In the genomic region with DNA sequence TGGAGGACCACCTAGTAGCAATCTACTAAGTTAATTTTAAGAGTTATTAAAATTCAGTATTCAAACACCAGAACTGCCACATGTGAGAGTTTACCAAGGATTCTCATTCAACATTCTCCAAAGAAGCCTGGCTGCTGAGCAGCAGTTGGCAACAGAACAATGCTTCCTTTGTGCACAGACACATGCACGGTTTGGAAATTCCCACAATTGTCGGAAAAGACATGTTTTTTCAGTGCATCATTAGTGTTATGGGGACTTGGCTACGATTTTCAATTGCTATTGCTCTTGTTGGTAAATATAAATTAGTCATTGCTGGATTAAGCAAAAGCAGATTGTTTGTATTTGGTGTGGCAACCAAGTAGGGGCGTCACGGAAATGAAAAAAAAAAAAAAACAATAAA, we compare ENCODE assay signal across 1 cellular context.
TF ChIP-seq lines count a peak whose summit lies in the region.

No MANE protein-coding gene starts in this region.

TF ChIP-seq in HepG2, 621 proteins besides CTCF, POLR2A, EP300 and RAD21:
- TF ChIP-seq, protein P1, sequence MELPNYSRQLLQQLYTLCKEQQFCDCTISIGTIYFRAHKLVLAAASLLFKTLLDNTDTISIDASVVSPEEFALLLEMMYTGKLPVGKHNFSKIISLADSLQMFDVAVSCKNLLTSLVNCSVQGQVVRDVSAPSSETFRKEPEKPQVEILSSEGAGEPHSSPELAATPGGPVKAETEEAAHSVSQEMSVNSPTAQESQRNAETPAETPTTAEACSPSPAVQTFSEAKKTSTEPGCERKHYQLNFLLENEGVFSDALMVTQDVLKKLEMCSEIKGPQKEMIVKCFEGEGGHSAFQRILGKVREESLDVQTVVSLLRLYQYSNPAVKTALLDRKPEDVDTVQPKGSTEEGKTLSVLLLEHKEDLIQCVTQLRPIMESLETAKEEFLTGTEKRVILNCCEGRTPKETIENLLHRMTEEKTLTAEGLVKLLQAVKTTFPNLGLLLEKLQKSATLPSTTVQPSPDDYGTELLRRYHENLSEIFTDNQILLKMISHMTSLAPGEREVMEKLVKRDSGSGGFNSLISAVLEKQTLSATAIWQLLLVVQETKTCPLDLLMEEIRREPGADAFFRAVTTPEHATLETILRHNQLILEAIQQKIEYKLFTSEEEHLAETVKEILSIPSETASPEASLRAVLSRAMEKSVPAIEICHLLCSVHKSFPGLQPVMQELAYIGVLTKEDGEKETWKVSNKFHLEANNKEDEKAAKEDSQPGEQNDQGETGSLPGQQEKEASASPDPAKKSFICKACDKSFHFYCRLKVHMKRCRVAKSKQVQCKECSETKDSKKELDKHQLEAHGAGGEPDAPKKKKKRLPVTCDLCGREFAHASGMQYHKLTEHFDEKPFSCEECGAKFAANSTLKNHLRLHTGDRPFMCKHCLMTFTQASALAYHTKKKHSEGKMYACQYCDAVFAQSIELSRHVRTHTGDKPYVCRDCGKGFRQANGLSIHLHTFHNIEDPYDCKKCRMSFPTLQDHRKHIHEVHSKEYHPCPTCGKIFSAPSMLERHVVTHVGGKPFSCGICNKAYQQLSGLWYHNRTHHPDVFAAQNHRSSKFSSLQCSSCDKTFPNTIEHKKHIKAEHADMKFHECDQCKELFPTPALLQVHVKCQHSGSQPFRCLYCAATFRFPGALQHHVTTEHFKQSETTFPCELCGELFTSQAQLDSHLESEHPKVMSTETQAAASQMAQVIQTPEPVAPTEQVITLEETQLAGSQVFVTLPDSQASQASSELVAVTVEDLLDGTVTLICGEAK (IDR thresholded peaks at IDR 0.05): no peak
- TF ChIP-seq, protein P1 (CRISPR knock-in tag; IDR thresholded peaks at IDR 0.05): no peak
- TF ChIP-seq ZNF619 (CRISPR knock-in tag; IDR thresholded peaks at IDR 0.05) (no peak), EHMT2 (IDR thresholded peaks at IDR 0.05; ENCODE audit: borderline replicate concordance, low read depth, low read length) (no peak), TCF7L2 (IDR thresholded peaks at IDR 0.05; ENCODE audit: low read depth, low read length) (no peak), HHEX (CRISPR knock-in tag; IDR thresholded peaks at IDR 0.05) (no peak), PHF21A (CRISPR knock-in tag; IDR thresholded peaks at IDR 0.05) (no peak), DMAP1 (CRISPR knock-in tag; IDR thresholded peaks at IDR 0.05) (no peak), ZNF572 (CRISPR knock-in tag; IDR thresholded peaks at IDR 0.05) (no peak), REPIN1 (CRISPR knock-in tag; IDR thresholded peaks at IDR 0.05; ENCODE audit: borderline replicate concordance, low read depth) (no peak), NAIF1 (CRISPR knock-in tag; IDR thresholded peaks at IDR 0.05; ENCODE audit: borderline replicate concordance) (no peak), ZNF644 (CRISPR knock-in tag; IDR thresholded peaks at IDR 0.05; ENCODE audit: low read depth) (no peak), ZNF790 (CRISPR knock-in tag; IDR thresholded peaks at IDR 0.05; ENCODE audit: borderline replicate concordance) (no peak), MAFG (CRISPR knock-in tag; IDR thresholded peaks at IDR 0.05) (no peak), ZC3H13 (CRISPR knock-in tag; IDR thresholded peaks at IDR 0.05) (no peak), ZNF547 (CRISPR knock-in tag; IDR thresholded peaks at IDR 0.05) (no peak), TOPORS (CRISPR knock-in tag; IDR thresholded peaks at IDR 0.05) (no peak)
- TF ChIP-seq, protein P2, sequence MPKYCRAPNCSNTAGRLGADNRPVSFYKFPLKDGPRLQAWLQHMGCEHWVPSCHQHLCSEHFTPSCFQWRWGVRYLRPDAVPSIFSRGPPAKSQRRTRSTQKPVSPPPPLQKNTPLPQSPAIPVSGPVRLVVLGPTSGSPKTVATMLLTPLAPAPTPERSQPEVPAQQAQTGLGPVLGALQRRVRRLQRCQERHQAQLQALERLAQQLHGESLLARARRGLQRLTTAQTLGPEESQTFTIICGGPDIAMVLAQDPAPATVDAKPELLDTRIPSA (CRISPR knock-in tag; IDR thresholded peaks at IDR 0.05; ENCODE audit: borderline replicate concordance): no peak
- TF ChIP-seq, protein P3, sequence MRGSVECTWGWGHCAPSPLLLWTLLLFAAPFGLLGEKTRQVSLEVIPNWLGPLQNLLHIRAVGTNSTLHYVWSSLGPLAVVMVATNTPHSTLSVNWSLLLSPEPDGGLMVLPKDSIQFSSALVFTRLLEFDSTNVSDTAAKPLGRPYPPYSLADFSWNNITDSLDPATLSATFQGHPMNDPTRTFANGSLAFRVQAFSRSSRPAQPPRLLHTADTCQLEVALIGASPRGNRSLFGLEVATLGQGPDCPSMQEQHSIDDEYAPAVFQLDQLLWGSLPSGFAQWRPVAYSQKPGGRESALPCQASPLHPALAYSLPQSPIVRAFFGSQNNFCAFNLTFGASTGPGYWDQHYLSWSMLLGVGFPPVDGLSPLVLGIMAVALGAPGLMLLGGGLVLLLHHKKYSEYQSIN (CRISPR knock-in tag; IDR thresholded peaks at IDR 0.05; ENCODE audit: borderline replicate concordance): no peak
TF ChIP-seq in HepG2: peak in this region for 0.
